19 cellular contexts compared by ENCODE assay signal in genomic region chrX:30307466-30307865, GRCh38. TPM values are rescaled to one million over a fixed set of nuclear protein-coding genes. Genes with fewer than 3 reads are reported as not detected.
"Had no signal": no experiment of that assay in that cellular context is flagged by ENCODE, and none has a peak within 500 bp of the region (broad histone marks: within the 10 kb centered on the region; RNA-seq: fewer than 3 reads in every experiment).

No MANE protein-coding gene starts in this region.

- H3K4me3 ChIP-seq: gastrocnemius medialis, heart left ventricle had no signal

- H3K36me3 Mint-ChIP-seq: activated naive CD4-positive, alpha-beta T cell treated with anti-CD3 and anti-CD28 coated beads, Interleukin-2, amount 50 U/mL, for 24 hours; immature natural killer cell had no signal

- H3K27ac Mint-ChIP-seq: activated CD8-positive, alpha-beta T cell treated with anti-CD3 and anti-CD28 coated beads for 36 hours; activated naive CD4-positive, alpha-beta T cell treated with anti-CD3 and anti-CD28 coated beads, Interleukin-2, amount 50 U/mL, for 24 hours; immature natural killer cell; stimulated activated naive CD8-positive, alpha-beta T cell treated with anti-CD3 and anti-CD28 coated beads, Interleukin-15, amount 100 ng/mL, for 72 hours; T-helper 17 cell had no signal

- H3K27me3 ChIP-seq: ovary had no signal

- H3K4me1 ChIP-seq: gastrocnemius medialis had no signal

- DNase-seq: activated CD8-positive, alpha-beta memory T cell treated with anti-CD3 and anti-CD28 coated beads, Interleukin-2, amount 50 U/mL, for 4 hours; activated CD8-positive, alpha-beta T cell treated with anti-CD3 and anti-CD28 coated beads for 36 hours; activated effector memory CD4-positive, alpha-beta T cell treated with anti-CD3 and anti-CD28 coated beads, Interleukin-2, amount 50 U/mL, for 16 hours; brain microvascular endothelial cell; cerebellar nuclear complex; effector CD8-positive, alpha-beta T cell; gastrocnemius medialis; heart left ventricle; immature natural killer cell; midbrain; stimulated activated CD4-positive, alpha-beta T cell treated with anti-CD3 and anti-CD28 coated beads, Interleukin-1b, Interleukin-23, amount 100 ng/mL, for 48 hours; stimulated activated naive CD8-positive, alpha-beta T cell treated with anti-CD3 and anti-CD28 coated beads, Interleukin-15, amount 100 ng/mL, for 72 hours; T-helper 17 cell had no signal

- H3K36me3 ChIP-seq: brain microvascular endothelial cell, gastrocnemius medialis, heart left ventricle, ovary, WERI-Rb-1 had no signal

- H3K9me3 ChIP-seq: gastrocnemius medialis, heart left ventricle, ovary had no signal

- H3K4me1 Mint-ChIP-seq: activated naive CD4-positive, alpha-beta T cell treated with anti-CD3 and anti-CD28 coated beads, Interleukin-2, amount 50 U/mL, for 24 hours; immature natural killer cell; stimulated activated naive CD8-positive, alpha-beta T cell treated with anti-CD3 and anti-CD28 coated beads, Interleukin-15, amount 100 ng/mL, for 72 hours; T-helper 17 cell had no signal

- H3K27ac ChIP-seq: brain microvascular endothelial cell, epithelial cell of prostate, gastrocnemius medialis, heart left ventricle, WERI-Rb-1 had no signal

- H3K4me3 Mint-ChIP-seq: activated CD8-positive, alpha-beta T cell treated with anti-CD3 and anti-CD28 coated beads for 36 hours; activated naive CD4-positive, alpha-beta T cell treated with anti-CD3 and anti-CD28 coated beads, Interleukin-2, amount 50 U/mL, for 24 hours; immature natural killer cell; stimulated activated naive CD8-positive, alpha-beta T cell treated with anti-CD3 and anti-CD28 coated beads, Interleukin-15, amount 100 ng/mL, for 72 hours; T-helper 17 cell had no signal

- ATAC-seq: activated CD8-positive, alpha-beta T cell treated with anti-CD3 and anti-CD28 coated beads for 36 hours; gastrocnemius medialis; stimulated activated naive CD8-positive, alpha-beta T cell treated with anti-CD3 and anti-CD28 coated beads, Interleukin-15, amount 100 ng/mL, for 72 hours; T-helper 17 cell had no signal

- H3K9me3 Mint-ChIP-seq: activated CD8-positive, alpha-beta T cell treated with anti-CD3 and anti-CD28 coated beads for 36 hours; activated naive CD4-positive, alpha-beta T cell treated with anti-CD3 and anti-CD28 coated beads, Interleukin-2, amount 50 U/mL, for 24 hours; immature natural killer cell; stimulated activated naive CD8-positive, alpha-beta T cell treated with anti-CD3 and anti-CD28 coated beads, Interleukin-15, amount 100 ng/mL, for 72 hours had no signal

RNA-seq across cellular contexts. Expression of gene NR0B1, which starts 1.7 kb away (rescaled TPM):
- total RNA-seq: activated CD8-positive, alpha-beta T cell treated with anti-CD3 and anti-CD28 coated beads for 36 hours; gastrocnemius medialis; heart left ventricle; lower leg skin; myocyte; T-helper 17 cell had no signal
- polyA plus RNA-seq: immature natural killer cell had no signal
